ENCODE assay signal across 8 cellular contexts in genomic region chr1:117093091-117093534, GRCh38. TPM values are rescaled to one million over a fixed set of nuclear protein-coding genes. Genes with fewer than 3 reads are reported as not detected.
DNase-seq lines count a peak whose midpoint lies in the region; ATAC-seq and TF ChIP-seq lines count a peak whose summit lies in the region.

No MANE protein-coding gene starts in this region.

- H3K27ac Mint-ChIP-seq in chondrocyte (ENCODE audit: unreplicated experiment) (peak overlapping the region; percentile 96), Caco-2 (ENCODE audit: unreplicated experiment) (no peak overlapping the region), T-cell (peak overlapping the region in 1 of 2 donors; percentile 11)

- TF ChIP-seq CTCF in chondrocyte (IDR thresholded peaks at IDR 0.05), result no peak
- TF ChIP-seq CTCF in Caco-2 (IDR thresholded peaks at IDR 0.05; ENCODE audit: insufficient read depth in 1 of 2, low read depth in 1 of 2, low read length in 1 of 2, severe bottlenecking in 1 of 2, unreplicated experiment in 1 of 2), result no peak

- intact Hi-C loops in Caco-2 (cut with micrococcal nuclease; ENCODE audit: unreplicated experiment), result no loop called here

- H3K27me3 Mint-ChIP-seq in chondrocyte (ENCODE audit: low read depth), result no peaks in the 10 kb centered on the region
- no peaks in the 10 kb centered on the region for H3K27me3 Mint-ChIP-seq in Caco-2 (ENCODE audit: insufficient read depth, unreplicated experiment)
- no peaks in the 10 kb centered on the region for H3K27me3 Mint-ChIP-seq in T-cell

- H3K9me3 ChIP-seq in Caco-2, result no peaks in the 10 kb centered on the region

- no peak for ATAC-seq in HG02759 (IDR thresholded peaks at IDR 0.05; ENCODE audit: unreplicated experiment)
- no peak for ATAC-seq in T-cell (replicated peaks in 1 of 4)

- no peaks in the 10 kb centered on the region for H3K27me3 ChIP-seq in Caco-2 (replicated peaks; ENCODE audit: control insufficient read depth, insufficient read depth, low read length)

- no peaks in the 10 kb centered on the region for H3K4me1 ChIP-seq in Caco-2

- H3K36me3 ChIP-seq in Caco-2 (ENCODE audit: control insufficient read depth, insufficient read depth, low read length), result no peaks in the 10 kb centered on the region; the same call in none of the 2 replicates

- H3K9me3 Mint-ChIP-seq in chondrocyte (ENCODE audit: low read depth) (no peaks in the 10 kb centered on the region), Caco-2 (ENCODE audit: unreplicated experiment) (no peaks in the 10 kb centered on the region), T-cell (no peaks in the 10 kb centered on the region)

- H3K4me1 Mint-ChIP-seq in chondrocyte (ENCODE audit: low read depth) (peaks cover 55% of the 10 kb centered on the region), Caco-2 (ENCODE audit: low read depth, unreplicated experiment) (no peaks in the 10 kb centered on the region), T-cell (peaks cover 0 to 11% (median 9%) of the 10 kb centered on the region in 3 donors)

- H3K4me3 Mint-ChIP-seq in chondrocyte (ENCODE audit: unreplicated experiment) (peak overlapping the region; percentile 13), Caco-2 (ENCODE audit: unreplicated experiment) (no peak overlapping the region), T-cell (no peak overlapping the region)

- H3K4me3 ChIP-seq in Caco-2 (ENCODE audit: low read depth, low read length), result no peak overlapping the region

- peak; percentile 50 for DNase-seq in stimulated activated CD4-positive, alpha-beta T cell treated with anti-CD3 and anti-CD28 coated beads, Interleukin-1b, Interleukin-23, amount 100 ng/mL, for 48 hours
- no peak for DNase-seq in stimulated activated CD4-positive, alpha-beta T cell treated with anti-CD3 and anti-CD28 coated beads, Interleukin-2, amount 100 ng/mL, for 48 hours
- DNase-seq in chondrocyte (ENCODE audit: low spot score) (no peak), medulla oblongata (ENCODE audit: extremely low spot score) (peak; percentile 43), Caco-2 (no peak), T-cell (no peak)
- no peak for DNase-seq in NK-92 treated with Interleukin-12 subunit alpha and Interleukin-12 subunit beta, amount 100 ng/mL, for 24 hours (lab: John Stamatoyannopoulos, UW)

- CTCF ChIA-PET in Caco-2 (lab: Charles Lee), result interaction anchor here (0.9 to 2.4 kb wide), 2 partner anchors 35 to 192 kb away, joined by 3 to 5 read pairs; no protein-coding TSS in a partner anchor
- CTCF ChIA-PET in T-cell (lab: Charles Lee), result interaction anchor here (0.6 to 3.3 kb wide), 3 partner anchors 17 to 665 kb away, joined by 3 to 19 read pairs (median 5); no protein-coding TSS in a partner anchor

- no TSS peak for BruUV-seq in Caco-2 (replicated peaks; lab: Mats Ljungman, UMichigan)

- POLR2A ChIA-PET in Caco-2 (lab: Charles Lee) (interaction anchor here (0.6 kb wide), 1 partner anchor 27 kb away, joined by 4 read pairs; no protein-coding TSS in a partner anchor), T-cell (lab: Charles Lee) (no interaction called here)

- H3K36me3 Mint-ChIP-seq in chondrocyte (ENCODE audit: low read depth), result peaks cover 6% of the 10 kb centered on the region
- H3K36me3 Mint-ChIP-seq in Caco-2 (ENCODE audit: insufficient read depth, unreplicated experiment), result peaks cover 29% of the 10 kb centered on the region
- H3K36me3 Mint-ChIP-seq in T-cell, result peaks cover 64% of the 10 kb centered on the region

RNA-seq across cellular contexts. Expression of gene TRIM45, which starts 28.4 kb away (rescaled TPM):
- total RNA-seq in chondrocyte (5.3 to 6.3 TPM (median 6.0 TPM) in 3 replicates), Caco-2 (2022) (4.0 and 5.1 TPM in 2 replicates), T-cell (under 1 TPM; 0.23 to 0.65 (median 0.30) TPM)

RNA-seq across cellular contexts. Expression of gene TTF2, which starts 33.0 kb away (rescaled TPM):
- 16.3 to 21.4 TPM (median 16.4 TPM) in 3 replicates for total RNA-seq in chondrocyte
- 31.9 and 33.4 TPM in 2 replicates for total RNA-seq in Caco-2 (2022)
- total RNA-seq in T-cell, result 10 to 100 TPM; 26.7 to 37.1 (median 33.8) TPM

Comparison
In these comparisons a context has a peak if more than half of its experiments do, and no peak if none do; other contexts are left out.
1. DNase-seq: peak in stimulated activated CD4-positive, alpha-beta T cell treated with anti-CD3 and anti-CD28 coated beads, Interleukin-1b, Interleukin-23, amount 100 ng/mL, for 48 hours (single experiment) and medulla oblongata (single experiment); none in stimulated activated CD4-positive, alpha-beta T cell treated with anti-CD3 and anti-CD28 coated beads, Interleukin-2, amount 100 ng/mL, for 48 hours (0 of 2), chondrocyte (single experiment), Caco-2 (0 of 2), T-cell (0 of 34) and NK-92 treated with Interleukin-12 subunit alpha and Interleukin-12 subunit beta, amount 100 ng/mL, for 24 hours (single experiment).